ENCODE assay signal across 2 cellular contexts in genomic region chr17:68246271-68247028, GRCh38.
TF ChIP-seq lines count a peak whose summit lies in the region.

No MANE protein-coding gene starts in this region.

TF ChIP-seq in SK-N-SH, 30 proteins besides CTCF, POLR2A, EP300 and RAD21 (continued from another document):
- no peak for TF ChIP-seq ZBTB33 (IDR thresholded peaks at IDR 0.05; ENCODE audit: borderline replicate concordance, low read depth)
- no peak for TF ChIP-seq PBX3 (IDR thresholded peaks at IDR 0.05)
- TF ChIP-seq IRF3 (IDR thresholded peaks at IDR 0.05; ENCODE audit: low read depth, low read length) = no peak
- TF ChIP-seq MXI1 (IDR thresholded peaks at IDR 0.05; ENCODE audit: low read depth, low read length) = no peak
- TF ChIP-seq GABPA (IDR thresholded peaks at IDR 0.05; ENCODE audit: low read depth) = no peak
- TF ChIP-seq POLR2AphosphoS5 (IDR thresholded peaks at IDR 0.05; ENCODE audit: low read depth, low read length) = no peak

TF ChIP-seq in SK-N-SH treated with all-trans-retinoic acid at 6 μM for 48 hours, 23 proteins besides CTCF, POLR2A, EP300 and RAD21 (continued from another document):
- TF ChIP-seq CSRNP3 (CRISPR knock-in tag; IDR thresholded peaks at IDR 0.05) = no peak
